ENCODE assay signal across 1 cellular context in the genomic region with DNA sequence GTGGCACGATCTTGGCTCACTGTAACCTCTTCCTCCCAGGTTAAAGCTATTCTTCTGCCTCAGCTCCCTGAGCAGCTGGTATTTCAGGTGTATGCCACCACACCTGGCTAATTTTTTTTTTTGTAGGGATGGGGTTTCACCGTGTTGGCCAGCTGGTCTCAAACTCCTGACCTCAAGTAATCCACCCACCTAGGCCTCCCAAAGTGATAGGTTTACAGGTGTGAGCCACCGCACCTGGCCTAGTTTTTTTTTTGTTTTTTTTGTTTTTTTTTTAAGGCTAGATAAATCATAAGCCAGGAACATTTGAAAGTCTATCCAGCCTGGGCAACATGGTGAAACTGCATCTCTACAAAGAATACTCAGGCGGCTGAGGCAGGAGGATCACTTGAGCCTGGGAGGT.
TF ChIP-seq lines count a peak whose summit lies in the region.

No MANE protein-coding gene starts in this region.

TF ChIP-seq in GM23338, 12 proteins besides CTCF, POLR2A, EP300 and RAD21 (continued from another document):
- no peak for TF ChIP-seq STAT1 (IDR thresholded peaks at IDR 0.05; ENCODE audit: unreplicated experiment)
- no peak for TF ChIP-seq EZH2 (IDR thresholded peaks at IDR 0.05; ENCODE audit: low read depth, unreplicated experiment)
- TF ChIP-seq ZNF331 (CRISPR knock-in tag; IDR thresholded peaks at IDR 0.05; ENCODE audit: low read depth), result no peak
- no peak for TF ChIP-seq ZNF114 (CRISPR knock-in tag; IDR thresholded peaks at IDR 0.05)
- no peak for TF ChIP-seq CREB1 (CRISPR knock-in tag; IDR thresholded peaks at IDR 0.05; ENCODE audit: low read depth)
